Comparison of ENCODE assay signal across 8 cellular contexts in genomic region chr3:134650431-134651346, GRCh38. TPM values are rescaled to one million over a fixed set of nuclear protein-coding genes. Genes with fewer than 3 reads are reported as not detected.
DNase-seq lines count a peak whose midpoint lies in the region; ATAC-seq, FAIRE-seq and TF ChIP-seq lines count a peak whose summit lies in the region.

TSS of gene KY (minus strand) at chr3:134651022. CDS start at chr3:134650960, 62 bp downstream.

- H3K4me3 ChIP-seq in Peyer's patch (peak within 1 kb of the TSS in 3 of 4 donors; percentile 20 to 51 (median 43)), esophagus (ENCODE audit: low read depth in 1 of 2, low read length in 2 of 2) (peak within 1 kb of the TSS; percentile 25 to 30), mesodermal cell (ENCODE audit: extremely low read depth, insufficient read depth, low read length, poor library complexity, severe bottlenecking) (peak within 1 kb of the TSS; percentile 33), upper lobe of right lung (peak within 1 kb of the TSS; percentile 47)

- H3K9me3 Mint-ChIP-seq in activated CD4-positive, alpha-beta memory T cell treated with anti-CD3 and anti-CD28 coated beads for 36 hours = no peaks in the 10 kb centered on the region
- no peaks in the 10 kb centered on the region for H3K9me3 Mint-ChIP-seq in activated CD4-positive, alpha-beta memory T cell treated with anti-CD3 and anti-CD28 coated beads, Interleukin-2, amount 10 ng/mL, durations not matched to agents 7 days and 5 days

- H3K4me1 ChIP-seq in Peyer's patch (peaks cover 0 to 17% (median 0%) of the 10 kb centered on the region in 4 donors), esophagus (ENCODE audit: control insufficient read depth in 2 of 2, insufficient read depth in 2 of 2, low read length in 1 of 2) (peaks cover 0 to 9% of the 10 kb centered on the region in 2 donors), mesodermal cell (ENCODE audit: control insufficient read depth, insufficient read depth, low read length, poor library complexity, severe bottlenecking) (peaks cover 8% of the 10 kb centered on the region), upper lobe of right lung (no peaks in the 10 kb centered on the region)

- CTCF ChIA-PET in activated CD4-positive, alpha-beta memory T cell treated with anti-CD3 and anti-CD28 coated beads for 36 hours (lab: Charles Lee) = no interaction called here
- CTCF ChIA-PET in activated CD4-positive, alpha-beta memory T cell treated with anti-CD3 and anti-CD28 coated beads, Interleukin-2, amount 10 ng/mL, durations not matched to agents 7 days and 5 days (lab: Charles Lee) = no interaction called here

- POLR2A ChIA-PET in activated CD4-positive, alpha-beta memory T cell treated with anti-CD3 and anti-CD28 coated beads for 36 hours (lab: Charles Lee) = no interaction called here
- POLR2A ChIA-PET in activated CD4-positive, alpha-beta memory T cell treated with anti-CD3 and anti-CD28 coated beads, Interleukin-2, amount 10 ng/mL, durations not matched to agents 7 days and 5 days (lab: Charles Lee) = no interaction called here

- ATAC-seq in upper lobe of right lung = peak; percentile 68

- peaks cover 9% of the 10 kb centered on the region for H3K27me3 Mint-ChIP-seq in activated CD4-positive, alpha-beta memory T cell treated with anti-CD3 and anti-CD28 coated beads for 36 hours
- peaks cover 20% of the 10 kb centered on the region for H3K27me3 Mint-ChIP-seq in activated CD4-positive, alpha-beta memory T cell treated with anti-CD3 and anti-CD28 coated beads, Interleukin-2, amount 10 ng/mL, durations not matched to agents 7 days and 5 days

- no peak within 1 kb of the TSS for H3K27ac Mint-ChIP-seq in activated CD4-positive, alpha-beta memory T cell treated with anti-CD3 and anti-CD28 coated beads for 36 hours
- H3K27ac Mint-ChIP-seq in activated CD4-positive, alpha-beta memory T cell treated with anti-CD3 and anti-CD28 coated beads, Interleukin-2, amount 10 ng/mL, durations not matched to agents 7 days and 5 days = no peak within 1 kb of the TSS

- no peaks in the 10 kb centered on the region for H3K9me3 ChIP-seq in Peyer's patch
- H3K9me3 ChIP-seq in esophagus (ENCODE audit: control insufficient read depth in 2 of 2, insufficient read depth in 1 of 2, low read depth in 1 of 2, low read length in 1 of 2) = no peaks in the 10 kb centered on the region
- no peaks in the 10 kb centered on the region for H3K9me3 ChIP-seq in mesodermal cell (ENCODE audit: control insufficient read depth, low read length)
- no peaks in the 10 kb centered on the region for H3K9me3 ChIP-seq in upper lobe of right lung

- H3K27ac ChIP-seq in Peyer's patch = peak within 1 kb of the TSS in 1 of 4 donors; percentile 58
- peak within 1 kb of the TSS in 1 of 2 donors; percentile 66 for H3K27ac ChIP-seq in esophagus (ENCODE audit: low read depth in 2 of 2, low read length in 1 of 2)
- no peak within 1 kb of the TSS for H3K27ac ChIP-seq in mesodermal cell (ENCODE audit: low read depth, low read length, severe bottlenecking)
- no peak within 1 kb of the TSS for H3K27ac ChIP-seq in upper lobe of right lung

- TF ChIP-seq POLR2A in GM12891 (IDR thresholded peaks at IDR 0.05; ENCODE audit: low read depth, low read length) (no peak), Peyer's patch (IDR thresholded peaks at IDR 0.05) (no peak)

- H3K36me3 Mint-ChIP-seq in activated CD4-positive, alpha-beta memory T cell treated with anti-CD3 and anti-CD28 coated beads for 36 hours = no peaks in the 10 kb centered on the region
- no peaks in the 10 kb centered on the region for H3K36me3 Mint-ChIP-seq in activated CD4-positive, alpha-beta memory T cell treated with anti-CD3 and anti-CD28 coated beads, Interleukin-2, amount 10 ng/mL, durations not matched to agents 7 days and 5 days (ENCODE audit: low read depth)

- H3K27me3 ChIP-seq in Peyer's patch = no peaks in the 10 kb centered on the region
- no peaks in the 10 kb centered on the region for H3K27me3 ChIP-seq in esophagus (ENCODE audit: control insufficient read depth in 1 of 2, insufficient read depth in 2 of 2, low read length in 2 of 2)
- no peaks in the 10 kb centered on the region for H3K27me3 ChIP-seq in upper lobe of right lung

- no peaks in the 10 kb centered on the region for H3K36me3 ChIP-seq in Peyer's patch
- no peaks in the 10 kb centered on the region for H3K36me3 ChIP-seq in esophagus (ENCODE audit: control insufficient read depth in 2 of 2, insufficient read depth in 2 of 2, low read length in 1 of 2)
- no peaks in the 10 kb centered on the region for H3K36me3 ChIP-seq in mesodermal cell (ENCODE audit: control insufficient read depth, insufficient read depth, low read length)
- no peaks in the 10 kb centered on the region for H3K36me3 ChIP-seq in upper lobe of right lung

- intact Hi-C loops in upper lobe of right lung (cut with DNase I) = no loop called here
- intact Hi-C loops in activated CD4-positive, alpha-beta memory T cell treated with anti-CD3 and anti-CD28 coated beads for 36 hours (cut with micrococcal nuclease) = no loop called here

- no peak for FAIRE-seq in GM12891 (lab: Jason Lieb, UNC)

- TF ChIP-seq CTCF in Peyer's patch (IDR thresholded peaks at IDR 0.05) (no peak), upper lobe of right lung (IDR thresholded peaks at IDR 0.05) (peak; percentile 9)

- peaks cover 2% of the 10 kb centered on the region for H3K4me1 Mint-ChIP-seq in activated CD4-positive, alpha-beta memory T cell treated with anti-CD3 and anti-CD28 coated beads for 36 hours (ENCODE audit: low read depth)
- no peaks in the 10 kb centered on the region for H3K4me1 Mint-ChIP-seq in activated CD4-positive, alpha-beta memory T cell treated with anti-CD3 and anti-CD28 coated beads, Interleukin-2, amount 10 ng/mL, durations not matched to agents 7 days and 5 days

- H3K4me3 Mint-ChIP-seq in activated CD4-positive, alpha-beta memory T cell treated with anti-CD3 and anti-CD28 coated beads for 36 hours = no peak within 1 kb of the TSS
- no peak within 1 kb of the TSS for H3K4me3 Mint-ChIP-seq in activated CD4-positive, alpha-beta memory T cell treated with anti-CD3 and anti-CD28 coated beads, Interleukin-2, amount 10 ng/mL, durations not matched to agents 7 days and 5 days

- WGBS in esophagus, 2 donors = 7 to 9% methylated on average over 73 to 77 of the region's 77 CpGs
- WGBS in mesodermal cell (ENCODE audit: insufficient coverage in 2 of 2), 2 experiments = 6% methylated on average over 69 to 75 of the region's 77 CpGs

- DNase-seq in GM12891 (ENCODE audit: insufficient read length, low spot score) (peak; percentile 32), Peyer's patch (no peak), upper lobe of right lung (peak; percentile 75), T-helper 1 cell (no peak)
- no peak for DNase-seq in activated CD4-positive, alpha-beta memory T cell treated with anti-CD3 and anti-CD28 coated beads for 36 hours
- no peak for DNase-seq in activated CD4-positive, alpha-beta memory T cell treated with anti-CD3 and anti-CD28 coated beads, Interleukin-2, amount 10 ng/mL, durations not matched to agents 7 days and 5 days

TF ChIP-seq in GM12891, 5 proteins besides CTCF, POLR2A, EP300 and RAD21:
- TF ChIP-seq TAF1 (IDR thresholded peaks at IDR 0.05; ENCODE audit: low read depth, low read length) (no peak), POU2F2 (IDR thresholded peaks at IDR 0.05; ENCODE audit: low read depth, low read length) (no peak), PAX5 (IDR thresholded peaks at IDR 0.05; ENCODE audit: insufficient read depth, low read length, severe bottlenecking) (no peak), POLR2AphosphoS5 (IDR thresholded peaks at IDR 0.05; ENCODE audit: low read depth, low read length) (no peak), SPI1 (IDR thresholded peaks at IDR 0.05; ENCODE audit: low read depth, low read length) (no peak)

RNA-seq across cellular contexts. Expression of gene KY, which starts in this region (rescaled TPM):
- polyA plus RNA-seq in GM12891 (2012; ENCODE audit: low read depth, missing spikeins) = not detected
- total RNA-seq in Peyer's patch (under 1 TPM in 1 of 4 donors, not detected in 3; 0.88 TPM), upper lobe of right lung (0.29 TPM)
- under 1 TPM; 0.02 to 0.08 TPM for polyA plus RNA-seq in esophagus
- not detected for polyA plus RNA-seq in mesodermal cell (2013, experiment 1 of 2)
- not detected for polyA plus RNA-seq in mesodermal cell (2013, experiment 2 of 2)
- not detected for total RNA-seq in activated CD4-positive, alpha-beta memory T cell treated with anti-CD3 and anti-CD28 coated beads for 36 hours
- not detected for total RNA-seq in activated CD4-positive, alpha-beta memory T cell treated with anti-CD3 and anti-CD28 coated beads, Interleukin-2, amount 10 ng/mL, durations not matched to agents 7 days and 5 days

Comparison
In these comparisons a context has a peak if more than half of its experiments do, and no peak if none do; other contexts are left out.
1. Peak in DNase-seq, ATAC-seq and H3K4me3 ChIP-seq in upper lobe of right lung; RNA of the gene not detected or under 1 TPM.